Comparison of ENCODE assay signal across 1 cellular context in genomic region chr11:121292503-121293275, GRCh38.
TF ChIP-seq lines count a peak whose summit lies in the region.

A gene with protein sequence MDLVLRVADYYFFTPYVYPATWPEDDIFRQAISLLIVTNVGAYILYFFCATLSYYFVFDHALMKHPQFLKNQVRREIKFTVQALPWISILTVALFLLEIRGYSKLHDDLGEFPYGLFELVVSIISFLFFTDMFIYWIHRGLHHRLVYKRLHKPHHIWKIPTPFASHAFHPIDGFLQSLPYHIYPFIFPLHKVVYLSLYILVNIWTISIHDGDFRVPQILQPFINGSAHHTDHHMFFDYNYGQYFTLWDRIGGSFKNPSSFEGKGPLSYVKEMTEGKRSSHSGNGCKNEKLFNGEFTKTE (plus strand): TSS chr11:121292771. CDS start chr11:121303376, 10,605 bp downstream.

TF ChIP-seq in WTC11, 78 proteins besides CTCF, POLR2A, EP300 and RAD21 (continued from another document):
- TF ChIP-seq ERG (CRISPR knock-in tag; IDR thresholded peaks at IDR 0.05) (no peak), NR1H2 (CRISPR knock-in tag; IDR thresholded peaks at IDR 0.05) (no peak), TEAD1 (CRISPR knock-in tag; IDR thresholded peaks at IDR 0.05) (peak; percentile 92), TEAD4 (CRISPR knock-in tag; IDR thresholded peaks at IDR 0.05) (0 out of 2 replicates have a peak, but pooled peaks have one; percentile 55), EMX1 (CRISPR knock-in tag; IDR thresholded peaks at IDR 0.05) (no peak), HMGA2 (CRISPR knock-in tag; IDR thresholded peaks at IDR 0.05) (no peak), NFATC4 (CRISPR knock-in tag; IDR thresholded peaks at IDR 0.05) (no peak), TP53 (CRISPR knock-in tag; IDR thresholded peaks at IDR 0.05) (no peak), ZNF219 (CRISPR knock-in tag; IDR thresholded peaks at IDR 0.05; ENCODE audit: borderline replicate concordance) (0 out of 2 replicates have a peak, but pooled peaks have one; percentile 45), ZNF121 (CRISPR knock-in tag; IDR thresholded peaks at IDR 0.05) (no peak), ZNF281 (CRISPR knock-in tag; IDR thresholded peaks at IDR 0.05) (no peak), SMAD3 (CRISPR knock-in tag; IDR thresholded peaks at IDR 0.05; ENCODE audit: borderline replicate concordance) (peak; percentile 89; the same call in 1 of the 2 replicates), NFYB (CRISPR knock-in tag; conservative IDR thresholded peaks at IDR 0.05; ENCODE audit: low read depth) (peak; percentile 92), IRF1 (CRISPR knock-in tag; IDR thresholded peaks at IDR 0.05) (no peak; the same call in 1 of the 2 replicates), JUN (CRISPR knock-in tag; IDR thresholded peaks at IDR 0.05) (no peak), ATF6 (CRISPR knock-in tag; IDR thresholded peaks at IDR 0.05) (no peak), SP1 (CRISPR knock-in tag; conservative IDR thresholded peaks at IDR 0.05) (peak; percentile 98), AFF4 (CRISPR knock-in tag; IDR thresholded peaks at IDR 0.05; ENCODE audit: borderline replicate concordance) (0 out of 2 replicates have a peak, but pooled peaks have one; percentile 26), GRHL2 (CRISPR knock-in tag; IDR thresholded peaks at IDR 0.05; ENCODE audit: insufficient replicate concordance, severe bottlenecking) (no peak)
- TF ChIP-seq, protein P1, sequence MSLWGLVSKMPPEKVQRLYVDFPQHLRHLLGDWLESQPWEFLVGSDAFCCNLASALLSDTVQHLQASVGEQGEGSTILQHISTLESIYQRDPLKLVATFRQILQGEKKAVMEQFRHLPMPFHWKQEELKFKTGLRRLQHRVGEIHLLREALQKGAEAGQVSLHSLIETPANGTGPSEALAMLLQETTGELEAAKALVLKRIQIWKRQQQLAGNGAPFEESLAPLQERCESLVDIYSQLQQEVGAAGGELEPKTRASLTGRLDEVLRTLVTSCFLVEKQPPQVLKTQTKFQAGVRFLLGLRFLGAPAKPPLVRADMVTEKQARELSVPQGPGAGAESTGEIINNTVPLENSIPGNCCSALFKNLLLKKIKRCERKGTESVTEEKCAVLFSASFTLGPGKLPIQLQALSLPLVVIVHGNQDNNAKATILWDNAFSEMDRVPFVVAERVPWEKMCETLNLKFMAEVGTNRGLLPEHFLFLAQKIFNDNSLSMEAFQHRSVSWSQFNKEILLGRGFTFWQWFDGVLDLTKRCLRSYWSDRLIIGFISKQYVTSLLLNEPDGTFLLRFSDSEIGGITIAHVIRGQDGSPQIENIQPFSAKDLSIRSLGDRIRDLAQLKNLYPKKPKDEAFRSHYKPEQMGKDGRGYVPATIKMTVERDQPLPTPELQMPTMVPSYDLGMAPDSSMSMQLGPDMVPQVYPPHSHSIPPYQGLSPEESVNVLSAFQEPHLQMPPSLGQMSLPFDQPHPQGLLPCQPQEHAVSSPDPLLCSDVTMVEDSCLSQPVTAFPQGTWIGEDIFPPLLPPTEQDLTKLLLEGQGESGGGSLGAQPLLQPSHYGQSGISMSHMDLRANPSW (CRISPR knock-in tag; conservative IDR thresholded peaks at IDR 0.05; ENCODE audit: low read depth) = no peak
- TF ChIP-seq, protein P2, sequence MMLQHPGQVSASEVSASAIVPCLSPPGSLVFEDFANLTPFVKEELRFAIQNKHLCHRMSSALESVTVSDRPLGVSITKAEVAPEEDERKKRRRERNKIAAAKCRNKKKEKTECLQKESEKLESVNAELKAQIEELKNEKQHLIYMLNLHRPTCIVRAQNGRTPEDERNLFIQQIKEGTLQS (CRISPR knock-in tag; conservative IDR thresholded peaks at IDR 0.05) = no peak
- TF ChIP-seq, protein P3, sequence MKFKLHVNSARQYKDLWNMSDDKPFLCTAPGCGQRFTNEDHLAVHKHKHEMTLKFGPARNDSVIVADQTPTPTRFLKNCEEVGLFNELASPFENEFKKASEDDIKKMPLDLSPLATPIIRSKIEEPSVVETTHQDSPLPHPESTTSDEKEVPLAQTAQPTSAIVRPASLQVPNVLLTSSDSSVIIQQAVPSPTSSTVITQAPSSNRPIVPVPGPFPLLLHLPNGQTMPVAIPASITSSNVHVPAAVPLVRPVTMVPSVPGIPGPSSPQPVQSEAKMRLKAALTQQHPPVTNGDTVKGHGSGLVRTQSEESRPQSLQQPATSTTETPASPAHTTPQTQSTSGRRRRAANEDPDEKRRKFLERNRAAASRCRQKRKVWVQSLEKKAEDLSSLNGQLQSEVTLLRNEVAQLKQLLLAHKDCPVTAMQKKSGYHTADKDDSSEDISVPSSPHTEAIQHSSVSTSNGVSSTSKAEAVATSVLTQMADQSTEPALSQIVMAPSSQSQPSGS (CRISPR knock-in tag; IDR thresholded peaks at IDR 0.05; ENCODE audit: borderline replicate concordance, low read depth) = no peak
- TF ChIP-seq, protein P4, sequence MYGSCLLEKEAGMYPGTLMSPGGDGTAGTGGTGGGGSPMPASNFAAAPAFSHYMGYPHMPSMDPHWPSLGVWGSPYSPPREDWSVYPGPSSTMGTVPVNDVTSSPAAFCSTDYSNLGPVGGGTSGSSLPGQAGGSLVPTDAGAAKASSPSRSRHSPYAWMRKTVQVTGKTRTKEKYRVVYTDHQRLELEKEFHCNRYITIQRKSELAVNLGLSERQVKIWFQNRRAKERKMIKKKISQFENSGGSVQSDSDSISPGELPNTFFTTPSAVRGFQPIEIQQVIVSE (CRISPR knock-in tag; IDR thresholded peaks at IDR 0.05; ENCODE audit: borderline replicate concordance) = no peak
- TF ChIP-seq, protein P5, sequence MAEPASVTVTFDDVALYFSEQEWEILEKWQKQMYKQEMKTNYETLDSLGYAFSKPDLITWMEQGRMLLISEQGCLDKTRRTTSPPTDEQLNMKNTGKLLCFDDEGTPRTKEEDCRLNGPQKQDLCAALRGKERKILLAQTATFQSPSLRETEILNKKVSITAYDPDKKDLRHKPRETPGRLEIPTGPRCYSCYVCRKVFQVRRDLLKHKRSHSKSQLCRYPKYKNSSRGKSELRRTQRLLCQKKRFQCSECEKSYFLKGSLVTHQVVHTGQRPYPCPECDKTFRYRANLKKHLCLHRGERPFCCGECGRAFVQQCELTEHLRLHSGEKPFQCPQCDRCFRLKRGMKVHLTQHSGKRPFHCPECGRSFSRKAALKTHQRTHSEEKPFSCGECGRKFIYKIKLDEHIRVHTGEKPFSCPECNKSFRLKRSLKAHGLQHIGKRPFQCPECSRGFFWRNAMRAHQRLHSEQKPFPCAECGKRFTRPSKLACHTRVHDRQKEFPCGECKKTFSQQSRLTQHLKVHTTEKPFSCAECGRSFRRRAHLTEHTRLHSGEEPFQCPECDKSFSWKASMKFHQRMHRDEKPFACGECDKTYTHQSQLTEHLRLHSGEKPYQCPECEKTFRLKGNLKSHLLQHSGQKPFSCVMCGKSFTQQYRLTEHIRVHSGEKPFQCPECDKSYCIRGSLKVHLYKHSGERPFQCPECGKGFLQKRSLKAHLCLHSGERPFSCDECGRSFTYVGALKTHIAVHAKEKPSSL (CRISPR knock-in tag; conservative IDR thresholded peaks at IDR 0.05) = no peak
- TF ChIP-seq, protein P6, sequence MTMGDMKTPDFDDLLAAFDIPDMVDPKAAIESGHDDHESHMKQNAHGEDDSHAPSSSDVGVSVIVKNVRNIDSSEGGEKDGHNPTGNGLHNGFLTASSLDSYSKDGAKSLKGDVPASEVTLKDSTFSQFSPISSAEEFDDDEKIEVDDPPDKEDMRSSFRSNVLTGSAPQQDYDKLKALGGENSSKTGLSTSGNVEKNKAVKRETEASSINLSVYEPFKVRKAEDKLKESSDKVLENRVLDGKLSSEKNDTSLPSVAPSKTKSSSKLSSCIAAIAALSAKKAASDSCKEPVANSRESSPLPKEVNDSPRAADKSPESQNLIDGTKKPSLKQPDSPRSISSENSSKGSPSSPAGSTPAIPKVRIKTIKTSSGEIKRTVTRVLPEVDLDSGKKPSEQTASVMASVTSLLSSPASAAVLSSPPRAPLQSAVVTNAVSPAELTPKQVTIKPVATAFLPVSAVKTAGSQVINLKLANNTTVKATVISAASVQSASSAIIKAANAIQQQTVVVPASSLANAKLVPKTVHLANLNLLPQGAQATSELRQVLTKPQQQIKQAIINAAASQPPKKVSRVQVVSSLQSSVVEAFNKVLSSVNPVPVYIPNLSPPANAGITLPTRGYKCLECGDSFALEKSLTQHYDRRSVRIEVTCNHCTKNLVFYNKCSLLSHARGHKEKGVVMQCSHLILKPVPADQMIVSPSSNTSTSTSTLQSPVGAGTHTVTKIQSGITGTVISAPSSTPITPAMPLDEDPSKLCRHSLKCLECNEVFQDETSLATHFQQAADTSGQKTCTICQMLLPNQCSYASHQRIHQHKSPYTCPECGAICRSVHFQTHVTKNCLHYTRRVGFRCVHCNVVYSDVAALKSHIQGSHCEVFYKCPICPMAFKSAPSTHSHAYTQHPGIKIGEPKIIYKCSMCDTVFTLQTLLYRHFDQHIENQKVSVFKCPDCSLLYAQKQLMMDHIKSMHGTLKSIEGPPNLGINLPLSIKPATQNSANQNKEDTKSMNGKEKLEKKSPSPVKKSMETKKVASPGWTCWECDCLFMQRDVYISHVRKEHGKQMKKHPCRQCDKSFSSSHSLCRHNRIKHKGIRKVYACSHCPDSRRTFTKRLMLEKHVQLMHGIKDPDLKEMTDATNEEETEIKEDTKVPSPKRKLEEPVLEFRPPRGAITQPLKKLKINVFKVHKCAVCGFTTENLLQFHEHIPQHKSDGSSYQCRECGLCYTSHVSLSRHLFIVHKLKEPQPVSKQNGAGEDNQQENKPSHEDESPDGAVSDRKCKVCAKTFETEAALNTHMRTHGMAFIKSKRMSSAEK (CRISPR knock-in tag; IDR thresholded peaks at IDR 0.05; ENCODE audit: borderline replicate concordance) = no peak
